In genomic region chr2:217988014-217988839, GRCh38 we compare ENCODE assay signal across 8 cellular contexts. TPM values are rescaled to one million over a fixed set of nuclear protein-coding genes. Genes with fewer than 3 reads are reported as not detected.
A peak's percentile ranks its signal among the peaks of the same experiment; 100 is the strongest.
DNase-seq lines count a peak whose midpoint lies in the region; ATAC-seq, FAIRE-seq and TF ChIP-seq lines count a peak whose summit lies in the region.

No MANE protein-coding gene starts in this region.

- H3K4me1 ChIP-seq in CD8-positive, alpha-beta memory T cell (ENCODE audit: insufficient read depth, low read length): no peaks in the 10 kb centered on the region

- H3K4me1 Mint-ChIP-seq in CD8-positive, alpha-beta memory T cell: no peaks in the 10 kb centered on the region
- peaks cover 10% of the 10 kb centered on the region for H3K4me1 Mint-ChIP-seq in activated CD8-positive, alpha-beta T cell treated with anti-CD3 and anti-CD28 coated beads for 36 hours (ENCODE audit: low read depth)

- TF ChIP-seq CTCF in activated CD8-positive, alpha-beta T cell treated with anti-CD3 and anti-CD28 coated beads for 36 hours (IDR thresholded peaks at IDR 0.05): peak; percentile 91

- CTCF ChIA-PET in CD8-positive, alpha-beta memory T cell (lab: Charles Lee): interaction anchor here (1.2 to 1.4 kb wide), 2 partner anchors 34 to 202 kb away, joined by 3 to 9 read pairs; no protein-coding TSS in a partner anchor
- CTCF ChIA-PET in activated CD8-positive, alpha-beta T cell treated with anti-CD3 and anti-CD28 coated beads for 36 hours (lab: Charles Lee): interaction anchor here (0.9 to 9.6 kb wide), 8 partner anchors 16 to 200 kb away, joined by 3 to 129 read pairs (median 4); no protein-coding TSS in a partner anchor

- no peak overlapping the region for H3K4me3 Mint-ChIP-seq in CD8-positive, alpha-beta memory T cell
- H3K4me3 Mint-ChIP-seq in activated CD8-positive, alpha-beta T cell treated with anti-CD3 and anti-CD28 coated beads for 36 hours: no peak overlapping the region

- no peak overlapping the region for H3K27ac Mint-ChIP-seq in CD8-positive, alpha-beta memory T cell
- H3K27ac Mint-ChIP-seq in activated CD8-positive, alpha-beta T cell treated with anti-CD3 and anti-CD28 coated beads for 36 hours: peak overlapping the region; percentile 30

- no peaks in the 10 kb centered on the region for H3K36me3 ChIP-seq in CD8-positive, alpha-beta memory T cell (ENCODE audit: insufficient read depth, low read length)
- no peaks in the 10 kb centered on the region for H3K36me3 ChIP-seq in H7 (replicated peaks; ENCODE audit: control insufficient read depth, insufficient read depth, low read length)

- POLR2A ChIA-PET in CD8-positive, alpha-beta memory T cell (lab: Charles Lee): no interaction called here
- POLR2A ChIA-PET in activated CD8-positive, alpha-beta T cell treated with anti-CD3 and anti-CD28 coated beads for 36 hours (lab: Charles Lee): no interaction called here

- peaks cover 14 to 20% of the 10 kb centered on the region in 2 donors for H3K27me3 Mint-ChIP-seq in CD8-positive, alpha-beta memory T cell
- H3K27me3 Mint-ChIP-seq in activated CD8-positive, alpha-beta T cell treated with anti-CD3 and anti-CD28 coated beads for 36 hours: peaks cover 5% of the 10 kb centered on the region

- no peak overlapping the region for H3K4me3 ChIP-seq in CD8-positive, alpha-beta memory T cell (ENCODE audit: low read length)
- H3K4me3 ChIP-seq in H7 (ENCODE audit: insufficient read depth, low read depth, low read length): peak overlapping the region; percentile 16; the same call in 1 of the 2 replicates

- FAIRE-seq in endometrium (lab: Jason Lieb, UNC): peak; percentile 54

- H3K27ac ChIP-seq in CD8-positive, alpha-beta memory T cell (ENCODE audit: low read depth, low read length): no peak overlapping the region

- intact Hi-C loops in activated CD8-positive, alpha-beta T cell treated with anti-CD3 and anti-CD28 coated beads for 36 hours (cut with micrococcal nuclease): no loop called here

- peak; percentile 83 for ATAC-seq in activated CD8-positive, alpha-beta T cell treated with anti-CD3 and anti-CD28 coated beads for 36 hours
- ATAC-seq in HG02623 (IDR thresholded peaks at IDR 0.05; ENCODE audit: unreplicated experiment): no peak

- no peaks in the 10 kb centered on the region for H3K36me3 Mint-ChIP-seq in CD8-positive, alpha-beta memory T cell
- no peaks in the 10 kb centered on the region for H3K36me3 Mint-ChIP-seq in activated CD8-positive, alpha-beta T cell treated with anti-CD3 and anti-CD28 coated beads for 36 hours (ENCODE audit: low read depth)

- no peaks in the 10 kb centered on the region for H3K27me3 ChIP-seq in CD8-positive, alpha-beta memory T cell (ENCODE audit: insufficient read depth, low read length, poor library complexity, severe bottlenecking)
- no peaks in the 10 kb centered on the region for H3K27me3 ChIP-seq in H7 (ENCODE audit: control insufficient read depth, insufficient read depth, low read length)

- no peaks in the 10 kb centered on the region for H3K9me3 ChIP-seq in CD8-positive, alpha-beta memory T cell (ENCODE audit: low read length)

- H3K9me3 Mint-ChIP-seq in CD8-positive, alpha-beta memory T cell: no peaks in the 10 kb centered on the region
- H3K9me3 Mint-ChIP-seq in activated CD8-positive, alpha-beta T cell treated with anti-CD3 and anti-CD28 coated beads for 36 hours: no peaks in the 10 kb centered on the region

- peak in 4 of 5 donors; percentile 20 to 61 (median 37) for DNase-seq in CD8-positive, alpha-beta memory T cell
- DNase-seq in H7 (peak; percentile 91), NCI-H345 treated with DMSO at 0.1 percent for 48 hours (lab: John Stamatoyannopoulos, UW; ENCODE audit: unreplicated experiment) (peak; percentile 55), medulla oblongata (ENCODE audit: extremely low spot score) (peak; percentile 92)
- DNase-seq in activated CD8-positive, alpha-beta T cell treated with anti-CD3 and anti-CD28 coated beads for 36 hours: peak; percentile 86
- peak; percentile 45 for DNase-seq in stimulated activated CD8-positive, alpha-beta memory T cell treated with anti-CD3 and anti-CD28 coated beads, Interleukin-15, amount 100 ng/mL, for 1 hour (ENCODE audit: low read depth)

RNA-seq across cellular contexts. Expression of gene TNS1, which starts 14.6 kb away (rescaled TPM):
- 1 to 10 TPM; 1.1 to 1.8 TPM for total RNA-seq in CD8-positive, alpha-beta memory T cell
- not detected for polyA plus RNA-seq in CD8-positive, alpha-beta memory T cell
- 3.1 and 3.8 TPM in 2 replicates for total RNA-seq in H7 (2014; rRNA removed; shearing (Covaris generic))
- 1 to 10 TPM; 1.8 to 2.0 TPM for total RNA-seq in activated CD8-positive, alpha-beta T cell treated with anti-CD3 and anti-CD28 coated beads for 36 hours

Comparison
In these comparisons a context has a peak if more than half of its experiments do, and no peak if none do; other contexts are left out.
1. DNase-seq: peak in every context shown above with its lines; median percentile 92 in medulla oblongata; 91 in H7; 86 in activated CD8-positive, alpha-beta T cell treated with anti-CD3 and anti-CD28 coated beads for 36 hours; 55 in NCI-H345 treated with DMSO at 0.1 percent for 48 hours; 45 in stimulated activated CD8-positive, alpha-beta memory T cell treated with anti-CD3 and anti-CD28 coated beads, Interleukin-15, amount 100 ng/mL, for 1 hour; 37 in CD8-positive, alpha-beta memory T cell.